ENCODE assay signal across 10 cellular contexts in the genomic region with DNA sequence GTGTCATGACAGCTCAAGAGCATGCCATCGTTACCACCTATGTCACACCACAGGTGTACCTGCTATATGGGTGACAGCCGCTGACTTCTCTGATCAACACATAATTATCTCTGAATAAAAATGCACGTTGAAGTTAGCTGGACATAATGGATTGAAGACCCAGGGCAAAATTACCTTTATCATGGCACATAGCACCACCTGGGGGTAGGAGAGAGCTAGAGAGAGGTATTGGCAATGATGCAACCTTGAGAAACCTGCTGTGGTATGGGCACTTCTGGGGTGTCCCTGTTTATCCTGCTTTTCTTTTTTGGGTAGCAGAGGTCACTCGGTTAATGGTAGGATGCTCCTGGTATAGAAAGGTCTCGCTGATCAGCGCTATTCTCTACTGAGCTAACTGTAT.
DNase-seq lines count a peak whose midpoint lies in the region; ATAC-seq and TF ChIP-seq lines count a peak whose summit lies in the region.
"Had no signal": no experiment of that assay in that cellular context is flagged by ENCODE, and none has a peak within 500 bp of the region (broad histone marks: within the 10 kb centered on the region; RNA-seq: fewer than 3 reads in every experiment).

No MANE protein-coding gene starts in this region.

- H3K4me1 Mint-ChIP-seq in MCF 10A (ENCODE audit: insufficient read depth, unreplicated experiment) = no peaks in the 10 kb centered on the region
- H3K4me1 Mint-ChIP-seq in stimulated activated naive B cell treated with anti-CD40 and anti-IgM and Interleukin-4, amounts not matched to agents 10 μg/mL and 1 μg/mL and 100 μg/mL, for 72 hours = no peaks in the 10 kb centered on the region

- H3K27me3 ChIP-seq in breast epithelium (no peaks in the 10 kb centered on the region), colonic mucosa (no peaks in the 10 kb centered on the region)

- no peak overlapping the region for H3K9ac ChIP-seq in colonic mucosa (ENCODE audit: low read depth in 2 of 2, low read length in 2 of 2)

- no TSS peak for BruUV-seq in MCF 10A (replicated peaks; lab: Mats Ljungman, UMichigan)

- intact Hi-C loops in MCF 10A (cut with micrococcal nuclease) = loop anchor here (10.0 kb wide), 1 partner anchor 842 kb away; no protein-coding TSS in a partner anchor
- intact Hi-C loops in breast epithelium (cut with DNase I; ENCODE audit: low total_unique reads) = no loop called here
- intact Hi-C loops in colonic mucosa (cut with DNase I) = loop anchor here (10.0 kb wide), 1 partner anchor 842 kb away; no protein-coding TSS in a partner anchor

- no peak overlapping the region for H3K27ac ChIP-seq in breast epithelium
- no peak overlapping the region for H3K27ac ChIP-seq in colonic mucosa

- ATAC-seq in stimulated activated naive B cell treated with anti-CD40 and anti-IgM and Interleukin-4, amounts not matched to agents 10 μg/mL and 1 μg/mL and 100 μg/mL, for 72 hours (replicated peaks) = peak; percentile 47 to 52
- ATAC-seq in HG02870 (IDR thresholded peaks at IDR 0.05; ENCODE audit: unreplicated experiment) = no peak

- H3K36me3 ChIP-seq in breast epithelium (no peaks in the 10 kb centered on the region), colonic mucosa (no peaks in the 10 kb centered on the region)

- TF ChIP-seq CTCF in MCF 10A (IDR thresholded peaks at IDR 0.05; ENCODE audit: unreplicated experiment) (peak; percentile 31), breast epithelium (IDR thresholded peaks at IDR 0.05) (no peak), colonic mucosa (IDR thresholded peaks at IDR 0.05) (peak; percentile 46)

- TF ChIP-seq POLR2A in breast epithelium (IDR thresholded peaks at IDR 0.05) = no peak

- no peak overlapping the region for H3K4me3 ChIP-seq in breast epithelium
- H3K4me3 ChIP-seq in colonic mucosa = no peak overlapping the region

- no peak overlapping the region for H3K27ac Mint-ChIP-seq in MCF 10A (ENCODE audit: low read depth, unreplicated experiment)
- H3K27ac Mint-ChIP-seq in stimulated activated naive B cell treated with anti-CD40 and anti-IgM and Interleukin-4, amounts not matched to agents 10 μg/mL and 1 μg/mL and 100 μg/mL, for 72 hours = no peak overlapping the region
- H3K27ac Mint-ChIP-seq: dendritic cell treated with granulocyte-macrophage colony-stimulating factor and Interleukin-4, amounts not matched to agents 40 ng/mL and 50 ng/mL, for 4 days had no signal

- no peaks in the 10 kb centered on the region for H3K4me1 ChIP-seq in breast epithelium
- H3K4me1 ChIP-seq in colonic mucosa = no peaks in the 10 kb centered on the region

- no peak overlapping the region for H3K4me3 Mint-ChIP-seq in MCF 10A (ENCODE audit: unreplicated experiment)
- H3K4me3 Mint-ChIP-seq in stimulated activated naive B cell treated with anti-CD40 and anti-IgM and Interleukin-4, amounts not matched to agents 10 μg/mL and 1 μg/mL and 100 μg/mL, for 72 hours = no peak overlapping the region
- H3K4me3 Mint-ChIP-seq: dendritic cell treated with granulocyte-macrophage colony-stimulating factor and Interleukin-4, amounts not matched to agents 40 ng/mL and 50 ng/mL, for 4 days had no signal

- peaks cover 46% of the 10 kb centered on the region for H3K27me3 Mint-ChIP-seq in MCF 10A (ENCODE audit: insufficient read depth, unreplicated experiment)
- no peaks in the 10 kb centered on the region for H3K27me3 Mint-ChIP-seq in stimulated activated naive B cell treated with anti-CD40 and anti-IgM and Interleukin-4, amounts not matched to agents 10 μg/mL and 1 μg/mL and 100 μg/mL, for 72 hours
- H3K27me3 Mint-ChIP-seq: dendritic cell treated with granulocyte-macrophage colony-stimulating factor and Interleukin-4, amounts not matched to agents 40 ng/mL and 50 ng/mL, for 4 days had no signal

- no peaks in the 10 kb centered on the region for H3K9me3 Mint-ChIP-seq in MCF 10A (ENCODE audit: unreplicated experiment)
- no peaks in the 10 kb centered on the region for H3K9me3 Mint-ChIP-seq in stimulated activated naive B cell treated with anti-CD40 and anti-IgM and Interleukin-4, amounts not matched to agents 10 μg/mL and 1 μg/mL and 100 μg/mL, for 72 hours
- H3K9me3 Mint-ChIP-seq: dendritic cell treated with granulocyte-macrophage colony-stimulating factor and Interleukin-4, amounts not matched to agents 40 ng/mL and 50 ng/mL, for 4 days had no signal

- H3K36me3 Mint-ChIP-seq in MCF 10A (ENCODE audit: insufficient read depth, unreplicated experiment) = no peaks in the 10 kb centered on the region
- H3K36me3 Mint-ChIP-seq in stimulated activated naive B cell treated with anti-CD40 and anti-IgM and Interleukin-4, amounts not matched to agents 10 μg/mL and 1 μg/mL and 100 μg/mL, for 72 hours = no peaks in the 10 kb centered on the region

- DNase-seq in MCF 10A (ENCODE audit: unreplicated experiment) (peak; percentile 32), breast epithelium (ENCODE audit: low spot score in 2 of 2) (no peak), NCI-H187 (lab: John Stamatoyannopoulos, UW) (peak; percentile 51 to 88), colonic mucosa (peak; percentile 47), nucleus accumbens (lab: John Stamatoyannopoulos, UW) (no peak), CD1c-positive myeloid dendritic cell (ENCODE audit: extremely low spot score) (no peak)
- no peak for DNase-seq in stimulated activated naive B cell treated with anti-CD40 and anti-IgM and Interleukin-4, amounts not matched to agents 10 μg/mL and 1 μg/mL and 100 μg/mL, for 72 hours
- DNase-seq: NCI-H524 treated with DMSO at 0.1 percent for 48 hours had no signal

- CTCF ChIA-PET in MCF 10A (lab: Yijun Ruan, JAX) = interaction anchor here (0.5 to 1.2 kb wide), 7 partner anchors 11 to 1681 kb away, joined by 3 to 4 read pairs (median 3); no protein-coding TSS in a partner anchor

- no peaks in the 10 kb centered on the region for H3K9me3 ChIP-seq in breast epithelium
- H3K9me3 ChIP-seq in colonic mucosa = no peaks in the 10 kb centered on the region

- POLR2A ChIA-PET in MCF 10A (lab: Yijun Ruan, JAX) = no interaction called here

Comparison
In these comparisons a context has a peak if more than half of its experiments do, and no peak if none do; other contexts are left out.
1. DNase-seq: peak in MCF 10A (single experiment), NCI-H187 (2 of 2) and colonic mucosa (single experiment); none in breast epithelium (0 of 2), stimulated activated naive B cell treated with anti-CD40 and anti-IgM and Interleukin-4, amounts not matched to agents 10 μg/mL and 1 μg/mL and 100 μg/mL, for 72 hours (single experiment), nucleus accumbens (0 of 56) and CD1c-positive myeloid dendritic cell (single experiment).
2. CTCF ChIP-seq: peak in MCF 10A (single experiment) and colonic mucosa (single experiment); none in breast epithelium (0 of 3).